In genomic region chr11:120386318-120386717, GRCh38 we compare ENCODE assay signal across 18 cellular contexts. TPM values are rescaled to one million over a fixed set of nuclear protein-coding genes. Genes with fewer than 3 reads are reported as not detected.
DNase-seq lines count a peak whose midpoint lies in the region; ATAC-seq, FAIRE-seq and TF ChIP-seq lines count a peak whose summit lies in the region.
"Had no signal": no experiment of that assay in that cellular context is flagged by ENCODE, and none has a peak within 500 bp of the region (broad histone marks: within the 10 kb centered on the region; RNA-seq: fewer than 3 reads in every experiment).

No MANE protein-coding gene starts in this region.

- DNase-seq in D721Med (ENCODE audit: insufficient read length, low spot score): no peak
- DNase-seq in SK-N-MC (ENCODE audit: low read depth, low spot score): no peak
- DNase-seq in NCI-H524 treated with DMSO at 0.1 percent for 48 hours (lab: John Stamatoyannopoulos, UW): no peak
- no peak for DNase-seq in Peyer's patch
- DNase-seq in coronary artery (ENCODE audit: low spot score): no peak
- DNase-seq: 8988T; AML-193; CD4-positive, CD25-positive, alpha-beta regulatory T cell; DMS 273 treated with DMSO at 0.1 percent for 48 hours had no signal

- H4K20me1 ChIP-seq in neural cell (ENCODE audit: insufficient read depth): peaks cover 3% of the 10 kb centered on the region

- TF ChIP-seq RAD21 in neural cell (conservative IDR thresholded peaks at IDR 0.05): no peak

- no peak for TF ChIP-seq CTCF in D721Med (IDR thresholded peaks at IDR 0.05; ENCODE audit: insufficient read depth, missing control alignments)
- no peak for TF ChIP-seq CTCF in neural cell (IDR thresholded peaks at IDR 0.05; ENCODE audit: poor library complexity, severe bottlenecking)
- no peak for TF ChIP-seq CTCF in Peyer's patch (IDR thresholded peaks at IDR 0.05)
- TF ChIP-seq CTCF in coronary artery (IDR thresholded peaks at IDR 0.05): no peak

- ATAC-seq in GM19023 (IDR thresholded peaks at IDR 0.05; ENCODE audit: unreplicated experiment): no peak
- ATAC-seq: HCT116 had no signal

- no peak for TF ChIP-seq EP300 in neural cell (conservative IDR thresholded peaks at IDR 0.05; ENCODE audit: poor library complexity, severe bottlenecking)

- H3K36me3 ChIP-seq in SK-N-MC (ENCODE audit: insufficient read depth, low read length): no peaks in the 10 kb centered on the region
- H3K36me3 ChIP-seq in neural cell (ENCODE audit: insufficient read depth, low read length): no peaks in the 10 kb centered on the region
- H3K36me3 ChIP-seq in Peyer's patch: no peaks in the 10 kb centered on the region
- H3K36me3 ChIP-seq: BLaER1 treated with 17β-estradiol and CSF1 and Interleukin-3, amounts not matched to agents 10 nM and 100 nM had no signal

- H3K27ac ChIP-seq in SK-N-MC: peak overlapping the region; percentile 86; the same call in 1 of the 2 replicates
- peak overlapping the region; percentile 49 for H3K27ac ChIP-seq in cingulate gyrus (ENCODE audit: low read depth, low read length)
- H3K27ac ChIP-seq in neural cell (ENCODE audit: low read length): peak overlapping the region; percentile 98
- no peak overlapping the region for H3K27ac ChIP-seq in Peyer's patch
- no peak overlapping the region for H3K27ac ChIP-seq in coronary artery
- H3K27ac ChIP-seq: BLaER1 treated with 17β-estradiol and CSF1 and Interleukin-3, amounts not matched to agents 10 nM and 100 nM; HL-60 had no signal

- no peak for TF ChIP-seq POLR2A in Peyer's patch (IDR thresholded peaks at IDR 0.05)

- FAIRE-seq in D721Med (lab: Jason Lieb, UNC): peak; percentile 6
- FAIRE-seq: GM12878, GM18507, H54 had no signal

- H3K9me2 ChIP-seq in neural cell (ENCODE audit: insufficient read depth, low read length): no peaks in the 10 kb centered on the region

- H3K4me2 ChIP-seq in neural cell (ENCODE audit: low read length): peak overlapping the region; percentile 97

- H3K27me3 ChIP-seq in neural cell (ENCODE audit: insufficient read depth, low read depth, low read length): no peaks in the 10 kb centered on the region
- H3K27me3 ChIP-seq in Peyer's patch: no peaks in the 10 kb centered on the region
- H3K27me3 ChIP-seq: BLaER1 treated with 17β-estradiol and CSF1 and Interleukin-3, amounts not matched to agents 10 nM and 100 nM had no signal

- peaks cover 95% of the 10 kb centered on the region for H3K79me2 ChIP-seq in neural cell (replicated peaks; ENCODE audit: insufficient read depth, low read length)

- H3K9me3 ChIP-seq in SK-N-MC (ENCODE audit: low read depth, low read length): no peaks in the 10 kb centered on the region
- H3K9me3 ChIP-seq in neural cell (ENCODE audit: low read length): peaks cover 3% of the 10 kb centered on the region
- no peaks in the 10 kb centered on the region for H3K9me3 ChIP-seq in Peyer's patch

- peaks cover 3% of the 10 kb centered on the region for H3F3A ChIP-seq in neural cell (ENCODE audit: insufficient read depth, low read length, poor library complexity, severe bottlenecking)

- H3K9ac ChIP-seq in SK-N-MC (ENCODE audit: insufficient read length): peak overlapping the region; percentile 6
- H3K9ac ChIP-seq in neural cell (ENCODE audit: low read length): peak overlapping the region; percentile 82
- H3K9ac ChIP-seq: BLaER1 treated with 17β-estradiol and CSF1 and Interleukin-3, amounts not matched to agents 10 nM and 100 nM had no signal

- peaks cover 0 to 21% (median 0%) of the 10 kb centered on the region in 4 donors for H3K4me1 ChIP-seq in Peyer's patch

- H3K4me3 ChIP-seq in SK-N-MC: peak overlapping the region; percentile 48
- peak overlapping the region; percentile 75 for H3K4me3 ChIP-seq in neural cell (ENCODE audit: low read length)
- H3K4me3 ChIP-seq in Peyer's patch: no peak overlapping the region
- no peak overlapping the region for H3K4me3 ChIP-seq in coronary artery
- H3K4me3 ChIP-seq: BLaER1 treated with 17β-estradiol and CSF1 and Interleukin-3, amounts not matched to agents 10 nM and 100 nM; GM12878 had no signal

- H2AFZ ChIP-seq in neural cell (ENCODE audit: low read depth, low read length): peak overlapping the region; percentile 11

TF ChIP-seq in neural cell, 6 proteins besides CTCF, POLR2A, EP300 and RAD21:
- TF ChIP-seq POLR2AphosphoS5 (IDR thresholded peaks at IDR 0.05) (no peak), SMC3 (conservative IDR thresholded peaks at IDR 0.05; ENCODE audit: poor library complexity) (no peak), TAF1 (IDR thresholded peaks at IDR 0.05; ENCODE audit: low read depth) (no peak), MXI1 (conservative IDR thresholded peaks at IDR 0.05; ENCODE audit: poor library complexity, severe bottlenecking) (no peak), EZH2 (IDR thresholded peaks at IDR 0.05; ENCODE audit: borderline replicate concordance, insufficient read depth, low read length, poor library complexity, severe bottlenecking) (no peak)
- TF ChIP-seq, protein P1, sequence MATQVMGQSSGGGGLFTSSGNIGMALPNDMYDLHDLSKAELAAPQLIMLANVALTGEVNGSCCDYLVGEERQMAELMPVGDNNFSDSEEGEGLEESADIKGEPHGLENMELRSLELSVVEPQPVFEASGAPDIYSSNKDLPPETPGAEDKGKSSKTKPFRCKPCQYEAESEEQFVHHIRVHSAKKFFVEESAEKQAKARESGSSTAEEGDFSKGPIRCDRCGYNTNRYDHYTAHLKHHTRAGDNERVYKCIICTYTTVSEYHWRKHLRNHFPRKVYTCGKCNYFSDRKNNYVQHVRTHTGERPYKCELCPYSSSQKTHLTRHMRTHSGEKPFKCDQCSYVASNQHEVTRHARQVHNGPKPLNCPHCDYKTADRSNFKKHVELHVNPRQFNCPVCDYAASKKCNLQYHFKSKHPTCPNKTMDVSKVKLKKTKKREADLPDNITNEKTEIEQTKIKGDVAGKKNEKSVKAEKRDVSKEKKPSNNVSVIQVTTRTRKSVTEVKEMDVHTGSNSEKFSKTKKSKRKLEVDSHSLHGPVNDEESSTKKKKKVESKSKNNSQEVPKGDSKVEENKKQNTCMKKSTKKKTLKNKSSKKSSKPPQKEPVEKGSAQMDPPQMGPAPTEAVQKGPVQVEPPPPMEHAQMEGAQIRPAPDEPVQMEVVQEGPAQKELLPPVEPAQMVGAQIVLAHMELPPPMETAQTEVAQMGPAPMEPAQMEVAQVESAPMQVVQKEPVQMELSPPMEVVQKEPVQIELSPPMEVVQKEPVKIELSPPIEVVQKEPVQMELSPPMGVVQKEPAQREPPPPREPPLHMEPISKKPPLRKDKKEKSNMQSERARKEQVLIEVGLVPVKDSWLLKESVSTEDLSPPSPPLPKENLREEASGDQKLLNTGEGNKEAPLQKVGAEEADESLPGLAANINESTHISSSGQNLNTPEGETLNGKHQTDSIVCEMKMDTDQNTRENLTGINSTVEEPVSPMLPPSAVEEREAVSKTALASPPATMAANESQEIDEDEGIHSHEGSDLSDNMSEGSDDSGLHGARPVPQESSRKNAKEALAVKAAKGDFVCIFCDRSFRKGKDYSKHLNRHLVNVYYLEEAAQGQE (IDR thresholded peaks at IDR 0.05; ENCODE audit: borderline replicate concordance): no peak
TF ChIP-seq in neural cell: peak in this region for 0.

RNA-seq across cellular contexts. Expression of gene ARHGEF12, which starts 50.1 kb away (rescaled TPM):
- polyA plus RNA-seq in neural cell: 93.4 and 95.9 TPM in 2 replicates
- polyA minus RNA-seq in neural cell: 366 and 427 TPM in 2 replicates
- 100 to 1,000 TPM; 102 to 122 (median 107) TPM for total RNA-seq in Peyer's patch

Comparison
In these comparisons a context has a peak if more than half of its experiments do, and no peak if none do; other contexts are left out.
1. H3K27ac ChIP-seq: peak in SK-N-MC (single experiment), cingulate gyrus (single experiment) and neural cell (single experiment); none in Peyer's patch (0 of 4) and coronary artery (0 of 2).
2. H3K4me3 ChIP-seq: peak in SK-N-MC (single experiment) and neural cell (single experiment); none in Peyer's patch (0 of 4) and coronary artery (single experiment).